In genomic region chr12:130602251-130602650, GRCh38 we compare ENCODE assay signal across 23 cellular contexts.
"Had no signal": no experiment of that assay in that cellular context is flagged by ENCODE, and none has a peak within 500 bp of the region (broad histone marks: within the 10 kb centered on the region; RNA-seq: fewer than 3 reads in every experiment).

No MANE protein-coding gene starts in this region.

- H3K4me1 ChIP-seq: esophagus squamous epithelium, gastrocnemius medialis, heart left ventricle, left lung, lower lobe of right lung had no signal

- H3K4me3 ChIP-seq: coronary artery, dorsolateral prefrontal cortex, esophagus squamous epithelium, gastrocnemius medialis, heart left ventricle, hepatocyte, left lung, lower lobe of right lung, mucosa of descending colon had no signal

- H3K36me3 ChIP-seq: esophagus squamous epithelium, gastrocnemius medialis, heart left ventricle, left lung, lower lobe of right lung had no signal

- H3K9me3 ChIP-seq: gastrocnemius medialis had no signal

- H3K27ac ChIP-seq: coronary artery, dorsolateral prefrontal cortex, epithelial cell of prostate, esophagus squamous epithelium, gastrocnemius medialis, heart left ventricle, hepatocyte, left lung, lower lobe of right lung had no signal

- H2AFZ ChIP-seq: hepatocyte had no signal

- H3K27me3 ChIP-seq: esophagus squamous epithelium, gastrocnemius medialis, hepatocyte, left lung had no signal

- H3K79me2 ChIP-seq: hepatocyte had no signal

- ATAC-seq: esophagus mucosa, gastrocnemius medialis, heart left ventricle, left cardiac atrium, left lung, left ventricle myocardium superior, lower lobe of right lung, mucosa of descending colon had no signal

- DNase-seq: dermis blood vessel endothelial cell; dorsolateral prefrontal cortex; effector CD4-positive, alpha-beta T cell; effector memory CD4-positive, alpha-beta T cell; erythroblast; esophagus squamous epithelium; foreskin fibroblast; foreskin melanocyte; gastrocnemius medialis; heart left ventricle; hypothalamus; immature natural killer cell; left cardiac atrium; left lung; left ventricle myocardium superior; lower lobe of right lung; mesenchymal stem cell; mucosa of descending colon; naive B cell had no signal

- H3K4me2 ChIP-seq: hepatocyte had no signal
